In the genomic region with DNA sequence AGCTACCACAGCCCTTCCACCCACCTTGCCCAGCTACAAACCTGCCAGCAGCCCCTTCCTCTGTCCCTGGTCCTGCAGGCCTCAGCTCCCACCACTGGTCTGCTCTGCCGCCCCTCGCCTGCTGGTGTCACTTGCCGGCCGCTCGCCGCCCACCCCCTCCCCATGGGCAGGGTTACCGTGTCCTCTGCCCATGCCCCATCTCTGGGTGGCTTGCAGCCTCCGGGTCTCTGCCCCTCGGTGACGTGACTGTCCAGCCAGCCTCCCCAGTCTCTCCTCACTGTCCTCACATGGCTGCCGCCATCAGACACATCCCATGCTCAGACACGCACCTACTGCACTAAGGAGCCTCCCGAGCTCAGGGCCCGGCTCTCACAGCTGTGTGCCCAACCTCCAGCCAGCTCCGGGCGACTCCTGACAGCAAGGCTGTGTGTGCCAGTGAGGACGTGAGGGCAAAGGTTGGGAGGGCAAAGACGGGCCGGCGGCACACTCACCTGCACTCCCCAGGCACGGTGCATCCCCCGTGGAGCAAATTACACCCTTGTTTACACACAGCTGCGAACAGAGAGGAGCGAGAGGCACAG, we compare ENCODE assay signal across 1 cellular context.
TF ChIP-seq lines count a peak whose summit lies in the region.

No MANE protein-coding gene starts in this region.

TF ChIP-seq in HEK293, 187 proteins besides CTCF, POLR2A, EP300 and RAD21 (continued from another document):
- TF ChIP-seq, protein P1, sequence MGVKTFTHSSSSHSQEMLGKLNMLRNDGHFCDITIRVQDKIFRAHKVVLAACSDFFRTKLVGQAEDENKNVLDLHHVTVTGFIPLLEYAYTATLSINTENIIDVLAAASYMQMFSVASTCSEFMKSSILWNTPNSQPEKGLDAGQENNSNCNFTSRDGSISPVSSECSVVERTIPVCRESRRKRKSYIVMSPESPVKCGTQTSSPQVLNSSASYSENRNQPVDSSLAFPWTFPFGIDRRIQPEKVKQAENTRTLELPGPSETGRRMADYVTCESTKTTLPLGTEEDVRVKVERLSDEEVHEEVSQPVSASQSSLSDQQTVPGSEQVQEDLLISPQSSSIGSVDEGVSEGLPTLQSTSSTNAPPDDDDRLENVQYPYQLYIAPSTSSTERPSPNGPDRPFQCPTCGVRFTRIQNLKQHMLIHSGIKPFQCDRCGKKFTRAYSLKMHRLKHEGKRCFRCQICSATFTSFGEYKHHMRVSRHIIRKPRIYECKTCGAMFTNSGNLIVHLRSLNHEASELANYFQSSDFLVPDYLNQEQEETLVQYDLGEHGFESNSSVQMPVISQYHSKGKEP (tag by site-specific recombination; IDR thresholded peaks at IDR 0.05): no peak
- TF ChIP-seq, protein P2, sequence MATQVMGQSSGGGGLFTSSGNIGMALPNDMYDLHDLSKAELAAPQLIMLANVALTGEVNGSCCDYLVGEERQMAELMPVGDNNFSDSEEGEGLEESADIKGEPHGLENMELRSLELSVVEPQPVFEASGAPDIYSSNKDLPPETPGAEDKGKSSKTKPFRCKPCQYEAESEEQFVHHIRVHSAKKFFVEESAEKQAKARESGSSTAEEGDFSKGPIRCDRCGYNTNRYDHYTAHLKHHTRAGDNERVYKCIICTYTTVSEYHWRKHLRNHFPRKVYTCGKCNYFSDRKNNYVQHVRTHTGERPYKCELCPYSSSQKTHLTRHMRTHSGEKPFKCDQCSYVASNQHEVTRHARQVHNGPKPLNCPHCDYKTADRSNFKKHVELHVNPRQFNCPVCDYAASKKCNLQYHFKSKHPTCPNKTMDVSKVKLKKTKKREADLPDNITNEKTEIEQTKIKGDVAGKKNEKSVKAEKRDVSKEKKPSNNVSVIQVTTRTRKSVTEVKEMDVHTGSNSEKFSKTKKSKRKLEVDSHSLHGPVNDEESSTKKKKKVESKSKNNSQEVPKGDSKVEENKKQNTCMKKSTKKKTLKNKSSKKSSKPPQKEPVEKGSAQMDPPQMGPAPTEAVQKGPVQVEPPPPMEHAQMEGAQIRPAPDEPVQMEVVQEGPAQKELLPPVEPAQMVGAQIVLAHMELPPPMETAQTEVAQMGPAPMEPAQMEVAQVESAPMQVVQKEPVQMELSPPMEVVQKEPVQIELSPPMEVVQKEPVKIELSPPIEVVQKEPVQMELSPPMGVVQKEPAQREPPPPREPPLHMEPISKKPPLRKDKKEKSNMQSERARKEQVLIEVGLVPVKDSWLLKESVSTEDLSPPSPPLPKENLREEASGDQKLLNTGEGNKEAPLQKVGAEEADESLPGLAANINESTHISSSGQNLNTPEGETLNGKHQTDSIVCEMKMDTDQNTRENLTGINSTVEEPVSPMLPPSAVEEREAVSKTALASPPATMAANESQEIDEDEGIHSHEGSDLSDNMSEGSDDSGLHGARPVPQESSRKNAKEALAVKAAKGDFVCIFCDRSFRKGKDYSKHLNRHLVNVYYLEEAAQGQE (tag by site-specific recombination; IDR thresholded peaks at IDR 0.05): peak; percentile 77
- no peak for TF ChIP-seq OVOL3 (tag by site-specific recombination; IDR thresholded peaks at IDR 0.05)
- TF ChIP-seq ZFHX2 (tag by site-specific recombination; conservative IDR thresholded peaks at IDR 0.05): peak; percentile 39; the same call in 1 of the 2 replicates
- no peak for TF ChIP-seq ZNF561 (tag by site-specific recombination; IDR thresholded peaks at IDR 0.05; ENCODE audit: borderline replicate concordance)
- no peak for TF ChIP-seq GLI4 (tag by site-specific recombination; IDR thresholded peaks at IDR 0.05)
- TF ChIP-seq ZBTB10 (tag by site-specific recombination; IDR thresholded peaks at IDR 0.05): no peak
- TF ChIP-seq ZXDB (tag by site-specific recombination; IDR thresholded peaks at IDR 0.05): no peak
- TF ChIP-seq ZNF274 (IDR thresholded peaks at IDR 0.05; ENCODE audit: low read length): no peak
- TF ChIP-seq ZNF274 (tag by site-specific recombination; IDR thresholded peaks at IDR 0.05; ENCODE audit: borderline replicate concordance): no peak
- no peak for TF ChIP-seq ZNF701 (tag by site-specific recombination; IDR thresholded peaks at IDR 0.05)
- no peak for TF ChIP-seq ZNF600 (tag by site-specific recombination; IDR thresholded peaks at IDR 0.05)
- no peak for TF ChIP-seq ZNF514 (tag by site-specific recombination; IDR thresholded peaks at IDR 0.05)
- no peak for TF ChIP-seq ZNF513 (tag by site-specific recombination; IDR thresholded peaks at IDR 0.05)
- TF ChIP-seq ZNF664 (tag by site-specific recombination; IDR thresholded peaks at IDR 0.05): no peak
